Comparison of ENCODE assay signal across 1 cellular context in genomic region chr9:92289708-92290390, GRCh38.
A peak's percentile ranks its signal among the peaks of the same experiment; 100 is the strongest.
TF ChIP-seq lines count a peak whose summit lies in the region.

No MANE protein-coding gene starts in this region.

TF ChIP-seq in K562, 482 proteins besides CTCF, POLR2A, EP300 and RAD21:
- TF ChIP-seq CBFB (CRISPR knock-in tag; IDR thresholded peaks at IDR 0.05) (no peak), BRF1 (IDR thresholded peaks at IDR 0.05; ENCODE audit: borderline replicate concordance, extremely low read depth, insufficient read length) (no peak), ARID4B (CRISPR knock-in tag; IDR thresholded peaks at IDR 0.05) (no peak), NFATC3 (IDR thresholded peaks at IDR 0.05) (no peak), RBM25 (IDR thresholded peaks at IDR 0.05; ENCODE audit: low read depth, low read length, severe bottlenecking) (peak; percentile 30), MEIS2 (IDR thresholded peaks at IDR 0.05; ENCODE audit: partially characterized antibody) (no peak), EP400 (IDR thresholded peaks at IDR 0.05) (no peak), BCOR (IDR thresholded peaks at IDR 0.05) (no peak), ZNF146 (CRISPR knock-in tag; IDR thresholded peaks at IDR 0.05; ENCODE audit: unreplicated experiment) (peak; percentile 49), ZBTB40 (IDR thresholded peaks at IDR 0.05) (no peak), ZBTB40 (CRISPR knock-in tag; IDR thresholded peaks at IDR 0.05) (no peak), THRB (CRISPR knock-in tag; conservative IDR thresholded peaks at IDR 0.05) (no peak), GATAD2A (IDR thresholded peaks at IDR 0.05) (no peak), ZHX1 (conservative IDR thresholded peaks at IDR 0.05; ENCODE audit: low read length) (no peak), ATF3 (IDR thresholded peaks at IDR 0.05) (0 out of 2 replicates have a peak, but pooled peaks have one; percentile 12), ATF3 (CRISPR knock-in tag; conservative IDR thresholded peaks at IDR 0.05) (no peak)
TF ChIP-seq in K562: peak in this region for 3.
